ENCODE assay signal across 1 cellular context in the genomic region with DNA sequence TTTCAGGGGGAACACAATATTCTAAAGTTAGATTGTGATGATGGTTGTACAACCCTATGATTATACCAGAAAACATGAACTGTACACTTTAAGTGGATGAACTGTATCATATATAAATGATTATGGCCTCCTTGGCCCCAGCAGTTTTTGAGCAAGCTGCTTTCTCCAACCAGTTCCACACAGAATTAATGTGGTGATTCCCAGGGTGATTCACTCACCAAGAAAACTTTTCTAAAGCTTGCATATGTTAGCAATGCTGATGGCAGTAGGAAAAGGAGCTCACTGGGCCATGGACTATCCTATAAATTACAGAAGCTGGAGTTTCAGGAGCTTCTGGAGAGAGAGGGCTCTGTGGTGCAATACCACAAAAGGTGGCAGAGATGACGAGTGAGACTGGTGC.
TF ChIP-seq lines count a peak whose summit lies in the region.

No MANE protein-coding gene starts in this region.

TF ChIP-seq in IMR-90, 13 proteins besides CTCF, POLR2A, EP300 and RAD21 (continued from another document):
- TF ChIP-seq MXI1 (IDR thresholded peaks at IDR 0.05; ENCODE audit: borderline replicate concordance, low read depth, low read length) (no peak), FOS (IDR thresholded peaks at IDR 0.05; ENCODE audit: low read depth, low read length) (no peak), MAZ (IDR thresholded peaks at IDR 0.05; ENCODE audit: borderline replicate concordance, low read depth, low read length) (no peak)
